24 cellular contexts compared by ENCODE assay signal in genomic region chrX:132924426-132924825, GRCh38. TPM values are rescaled to one million over a fixed set of nuclear protein-coding genes. Genes with fewer than 3 reads are reported as not detected.
A peak's percentile ranks its signal among the peaks of the same experiment; 100 is the strongest.
DNase-seq lines count a peak whose midpoint lies in the region; ATAC-seq and TF ChIP-seq lines count a peak whose summit lies in the region.
"Had no signal": no experiment of that assay in that cellular context is flagged by ENCODE, and none has a peak within 500 bp of the region (broad histone marks: within the 10 kb centered on the region; RNA-seq: fewer than 3 reads in every experiment).

No MANE protein-coding gene starts in this region.

- H3K4me1 Mint-ChIP-seq in neural progenitor cell = peaks cover 5% of the 10 kb centered on the region
- H3K4me1 Mint-ChIP-seq: CD14-positive monocyte; CD4-positive, alpha-beta memory T cell; CD4-positive, CD25-positive, alpha-beta regulatory T cell; CD8-positive, alpha-beta memory T cell had no signal

- H4K20me1 ChIP-seq in neural progenitor cell (ENCODE audit: low read depth) = no peaks in the 10 kb centered on the region

- no peak overlapping the region for H4K8ac ChIP-seq in mesendoderm (ENCODE audit: low read depth, low read length)

- H2AFZ ChIP-seq in neural progenitor cell (replicated peaks) = no peak overlapping the region

- DNase-seq in Ammon's horn (ENCODE audit: low spot score) = peak; percentile 1
- DNase-seq in mesendoderm = peak; percentile 77
- DNase-seq in neural progenitor cell (ENCODE audit: low spot score) = peak; percentile 10
- no peak for DNase-seq in esophagus squamous epithelium (lab: John Stamatoyannopoulos, UW)
- DNase-seq: AML-193; BE2C; C1 segment of cervical spinal cord; CD4-positive, alpha-beta memory T cell; CD4-positive, CD25-positive, alpha-beta regulatory T cell; CD8-positive, alpha-beta memory T cell; COR-L47; DMS 273 treated with DMSO at 0.1 percent for 48 hours; DMS153; DMS53; DMS79; DND-41; EL; GF-D8 had no signal

- H3K9me3 Mint-ChIP-seq in neural progenitor cell = peaks cover 8% of the 10 kb centered on the region

- H3K4me3 ChIP-seq in mesendoderm (ENCODE audit: low read length) (no peak overlapping the region), neural progenitor cell (no peak overlapping the region), esophagus squamous epithelium (no peak overlapping the region)
- H3K4me3 ChIP-seq: A549, BLaER1 had no signal

- peak overlapping the region; percentile 27 for H3K27ac Mint-ChIP-seq in neural progenitor cell
- H3K27ac Mint-ChIP-seq: CD14-positive monocyte; CD4-positive, alpha-beta memory T cell; CD4-positive, CD25-positive, alpha-beta regulatory T cell; CD8-positive, alpha-beta memory T cell had no signal

- no peak for TF ChIP-seq POLR2A in esophagus squamous epithelium (IDR thresholded peaks at IDR 0.05)

- ATAC-seq in HG02763 (IDR thresholded peaks at IDR 0.05; ENCODE audit: unreplicated experiment) = no peak
- ATAC-seq: A549 had no signal

- no peak overlapping the region for H3K23ac ChIP-seq in mesendoderm (ENCODE audit: low read length)

- H2BK120ac ChIP-seq in mesendoderm (ENCODE audit: low read depth, low read length) = no peak overlapping the region

- no peaks in the 10 kb centered on the region for H3K4me1 ChIP-seq in mesendoderm (ENCODE audit: control insufficient read depth, low read depth, low read length)
- H3K4me1 ChIP-seq in neural progenitor cell = no peaks in the 10 kb centered on the region
- H3K4me1 ChIP-seq in esophagus squamous epithelium = no peaks in the 10 kb centered on the region
- H3K4me1 ChIP-seq: A549, BE2C had no signal

- H3K27me3 ChIP-seq in mesendoderm (ENCODE audit: insufficient read depth, low read length, poor library complexity) = no peaks in the 10 kb centered on the region
- no peaks in the 10 kb centered on the region for H3K27me3 ChIP-seq in neural progenitor cell
- peaks cover 0 to 3% (median 0%) of the 10 kb centered on the region in 4 donors for H3K27me3 ChIP-seq in esophagus squamous epithelium
- H3K27me3 ChIP-seq: BE2C had no signal

- H4K5ac ChIP-seq in mesendoderm (ENCODE audit: low read length) = no peak overlapping the region

- peak overlapping the region; percentile 18 for H3K18ac ChIP-seq in mesendoderm (ENCODE audit: low read length)

- no peaks in the 10 kb centered on the region for H3K79me2 ChIP-seq in mesendoderm (ENCODE audit: control insufficient read depth, insufficient read depth, low read length)
- H3K79me2 ChIP-seq in neural progenitor cell (ENCODE audit: low read depth) = peaks cover 4% of the 10 kb centered on the region

- intact Hi-C loops in esophagus squamous epithelium (cut with DNase I) = no loop called here

- no peak overlapping the region for H2AK5ac ChIP-seq in mesendoderm (ENCODE audit: low read length)

- H3K36me3 Mint-ChIP-seq in neural progenitor cell = peaks cover 3% of the 10 kb centered on the region
- H3K36me3 Mint-ChIP-seq: CD14-positive monocyte; CD4-positive, alpha-beta memory T cell; CD4-positive, CD25-positive, alpha-beta regulatory T cell had no signal

- H3K9me3 ChIP-seq in neural progenitor cell (ENCODE audit: low read depth) (peaks cover 4% of the 10 kb centered on the region), esophagus squamous epithelium (no peaks in the 10 kb centered on the region)
- H3K9me3 ChIP-seq: A549, BE2C, BLaER1 had no signal

- H2BK15ac ChIP-seq in mesendoderm (replicated peaks; ENCODE audit: low read depth) = no peak overlapping the region

- no peak overlapping the region for H3K4ac ChIP-seq in mesendoderm (ENCODE audit: low read depth, low read length)

- H3K27ac ChIP-seq in mesendoderm (ENCODE audit: low read depth, low read length) = no peak overlapping the region
- H3K27ac ChIP-seq in neural progenitor cell = no peak overlapping the region
- no peak overlapping the region for H3K27ac ChIP-seq in esophagus squamous epithelium
- H3K27ac ChIP-seq: 22Rv1, A549, BLaER1 had no signal

- no peak overlapping the region for H3K4me3 Mint-ChIP-seq in neural progenitor cell
- H3K4me3 Mint-ChIP-seq: CD14-positive monocyte; CD4-positive, alpha-beta memory T cell; CD4-positive, CD25-positive, alpha-beta regulatory T cell; CD8-positive, alpha-beta memory T cell had no signal

- no peaks in the 10 kb centered on the region for H3K36me3 ChIP-seq in mesendoderm (ENCODE audit: control insufficient read depth, insufficient read depth, low read length)
- no peaks in the 10 kb centered on the region for H3K36me3 ChIP-seq in neural progenitor cell
- no peaks in the 10 kb centered on the region for H3K36me3 ChIP-seq in esophagus squamous epithelium
- H3K36me3 ChIP-seq: BE2C, BLaER1 had no signal

- H3K9ac ChIP-seq in mesendoderm (ENCODE audit: low read length) (no peak overlapping the region), neural progenitor cell (no peak overlapping the region)
- H3K9ac ChIP-seq: BLaER1 had no signal

- H3F3A ChIP-seq in neural progenitor cell (ENCODE audit: low read depth) = no peaks in the 10 kb centered on the region

- H3K4me2 ChIP-seq in mesendoderm (ENCODE audit: low read length) (no peak overlapping the region), neural progenitor cell (no peak overlapping the region)
- H3K4me2 ChIP-seq: A549, BLaER1 had no signal

- TF ChIP-seq CTCF in neural progenitor cell (IDR thresholded peaks at IDR 0.05) (no peak), esophagus squamous epithelium (IDR thresholded peaks at IDR 0.05) (no peak)

- H3K56ac ChIP-seq in mesendoderm (ENCODE audit: low read length) = no peak overlapping the region

- no peaks in the 10 kb centered on the region for H3K79me1 ChIP-seq in mesendoderm (ENCODE audit: low read length)

- H2BK5ac ChIP-seq in mesendoderm (ENCODE audit: low read length) = no peak overlapping the region

- peaks cover 6% of the 10 kb centered on the region for H3K27me3 Mint-ChIP-seq in neural progenitor cell (ENCODE audit: insufficient read depth, low read depth)
- H3K27me3 Mint-ChIP-seq: CD4-positive, CD25-positive, alpha-beta regulatory T cell had no signal

- no CpG with 5 or more reads among the region's 5 CpGs for WGBS in mesendoderm (ENCODE audit: extremely low coverage, insufficient coverage, low lambda C conversion rate)
- WGBS in esophagus squamous epithelium, 2 donors = 82 to 100% methylated on average over 3 to 5 of the region's 5 CpGs

RNA-seq across cellular contexts. Expression of gene HS6ST2, which starts 34.0 kb away (rescaled TPM):
- 2.7 TPM for polyA plus RNA-seq in mesendoderm (2013, experiment 1 of 2)
- 3.0 TPM for polyA plus RNA-seq in mesendoderm (2013, experiment 2 of 2)
- total RNA-seq in neural progenitor cell (ENCODE audit: low replicate concordance) (36.8 and 43.2 TPM in 2 replicates), esophagus squamous epithelium (1 to 10 TPM; 6.3 to 9.0 (median 7.1) TPM)
- total RNA-seq: A172; CD4-positive, alpha-beta memory T cell; CD4-positive, CD25-positive, alpha-beta regulatory T cell had no signal
- polyA plus RNA-seq: CD14-positive monocyte; CD4-positive, alpha-beta memory T cell; CD4-positive, CD25-positive, alpha-beta regulatory T cell; CD8-positive, alpha-beta memory T cell had no signal
